17 cellular contexts compared by ENCODE assay signal in genomic region chr3:188605231-188605630, GRCh38.
DNase-seq lines count a peak whose midpoint lies in the region; ATAC-seq and TF ChIP-seq lines count a peak whose summit lies in the region.
"Had no signal": no experiment of that assay in that cellular context is flagged by ENCODE, and none has a peak within 500 bp of the region (broad histone marks: within the 10 kb centered on the region; RNA-seq: fewer than 3 reads in every experiment).

No MANE protein-coding gene starts in this region.

- H3K23ac ChIP-seq in H9 (ENCODE audit: insufficient read length, low read depth, low read length): no peak overlapping the region

- no peak overlapping the region for H2BK12ac ChIP-seq in H9 (ENCODE audit: insufficient read length, low read depth, low read length)

- H3K56ac ChIP-seq in H9 (ENCODE audit: insufficient read length, low read depth, low read length): no peak overlapping the region

- intact Hi-C loops in psoas muscle (cut with DNase I): no loop called here
- intact Hi-C loops in tibial artery (cut with DNase I; ENCODE audit: low total_unique reads): loop anchor here (10.0 kb wide), 2 partner anchors 340 to 860 kb away; partner anchors contain the start of gene BCL6

- H3K9me3 Mint-ChIP-seq in H9: peaks cover 2 to 4% of the 10 kb centered on the region in 2 experiments; a peak in 3 of 5 replicates

- H3K27ac Mint-ChIP-seq in H9: peak overlapping the region in 2 of 3 experiments; percentile 2 to 4; a peak in 1 of 7 replicates

- H3K4me1 ChIP-seq in H9 (ENCODE audit: insufficient read depth, low read length) (no peaks in the 10 kb centered on the region), psoas muscle (peaks cover 37% of the 10 kb centered on the region), tibial artery (peaks cover 0 to 79% (median 23%) of the 10 kb centered on the region in 4 donors)
- H3K4me1 ChIP-seq: BLaER1, Peyer's patch had no signal

- H3K27me3 Mint-ChIP-seq in H9 (ENCODE audit: low read depth): no peaks in the 10 kb centered on the region

- no peak overlapping the region for H4K91ac ChIP-seq in H9 (ENCODE audit: insufficient read length, low read depth, low read length)

- H3K36me3 ChIP-seq in psoas muscle (ENCODE audit: insufficient read depth in 1 of 2, low read depth in 1 of 2) (peaks cover 0 to 13% of the 10 kb centered on the region in 2 donors), tibial artery (peaks cover 15 to 17% (median 17%) of the 10 kb centered on the region in 3 donors)

- no peak overlapping the region for H3K4ac ChIP-seq in H9 (ENCODE audit: low read depth, low read length)

- H3K14ac ChIP-seq in H9 (ENCODE audit: insufficient read depth, low read length): no peak overlapping the region

- H3K4me3 Mint-ChIP-seq in H9: no peak overlapping the region
- H3K4me3 Mint-ChIP-seq: CD8-positive, alpha-beta memory T cell had no signal

- H4K5ac ChIP-seq in H9 (ENCODE audit: insufficient read length, low read depth, low read length): no peak overlapping the region

- no peak overlapping the region for H2BK5ac ChIP-seq in H9 (ENCODE audit: insufficient read length, low read length)

- no peaks in the 10 kb centered on the region for H3K23me2 ChIP-seq in H9 (ENCODE audit: insufficient read length, low read depth, low read length, poor library complexity, severe bottlenecking)

- no peak overlapping the region for H2BK20ac ChIP-seq in H9 (ENCODE audit: low read depth, low read length, poor library complexity, severe bottlenecking)

- no peaks in the 10 kb centered on the region for H3K79me1 ChIP-seq in H9 (ENCODE audit: insufficient read depth, low read depth, low read length, poor library complexity, severe bottlenecking)

- no peaks in the 10 kb centered on the region for H3K79me2 ChIP-seq in H9 (ENCODE audit: insufficient read depth, low read length)

- H2BK120ac ChIP-seq in H9 (ENCODE audit: low read depth, low read length, poor library complexity, severe bottlenecking): no peak overlapping the region

- H3K9ac ChIP-seq in H9 (ENCODE audit: extremely low read depth, insufficient read length, low read length): no peak overlapping the region
- H3K9ac ChIP-seq: BLaER1 had no signal

- no peak overlapping the region for H3T11ph ChIP-seq in H9 (ENCODE audit: low read length)

- peaks cover 4% of the 10 kb centered on the region in 2 experiments for H3K4me1 Mint-ChIP-seq in H9

- no peaks in the 10 kb centered on the region for H4K20me1 ChIP-seq in H9 (ENCODE audit: control insufficient read depth, insufficient read depth, insufficient read length)
- H4K20me1 ChIP-seq: BLaER1 had no signal

- no peak for ATAC-seq in psoas muscle
- ATAC-seq in HG02885 (IDR thresholded peaks at IDR 0.05; ENCODE audit: poor library complexity, unreplicated experiment): no peak
- ATAC-seq: HepG2 had no signal

- DNase-seq in H9: no peak
- DNase-seq in dedifferentiated amniotic fluid mesenchymal stem cell (ENCODE audit: extremely low spot score): peak; percentile 55
- no peak for DNase-seq in psoas muscle
- DNase-seq in tibial artery: no peak
- no peak for DNase-seq in NCI-H146 treated with DMSO at 0.1 percent for 48 hours (lab: John Stamatoyannopoulos, UW; ENCODE audit: unreplicated experiment)
- DNase-seq in OCI-M2 (lab: John Stamatoyannopoulos, UW; ENCODE audit: unreplicated experiment): no peak
- DNase-seq: CD8-positive, alpha-beta memory T cell; DMS79; GOT3; KG1; NCI-H1436 treated with DMSO at 0.1 percent for 48 hours; NCI-H2081 treated with DMSO at 0.1 percent for 48 hours; NCI-H510A treated with DMSO at 0.1 percent for 48 hours; Peyer's patch had no signal

- H4K8ac ChIP-seq in H9 (replicated peaks; ENCODE audit: insufficient read length, low read depth, low read length): no peak overlapping the region

- no peak overlapping the region for H2BK15ac ChIP-seq in H9 (ENCODE audit: low read depth, low read length)

- H3K9me3 ChIP-seq in H9 (ENCODE audit: control insufficient read depth, low read depth, low read length): no peaks in the 10 kb centered on the region
- peaks cover 10% of the 10 kb centered on the region for H3K9me3 ChIP-seq in psoas muscle
- H3K9me3 ChIP-seq in tibial artery: no peaks in the 10 kb centered on the region
- H3K9me3 ChIP-seq: Peyer's patch had no signal

- H3K36me3 Mint-ChIP-seq in H9 (ENCODE audit: insufficient read depth in 1 of 3, low read depth in 3 of 3): peaks cover 5 to 14% (median 11%) of the 10 kb centered on the region in 3 experiments

- no peak overlapping the region for H3K27ac ChIP-seq in H9 (ENCODE audit: insufficient read length, low read depth, low read length)
- peak overlapping the region; percentile 86 for H3K27ac ChIP-seq in psoas muscle
- peak overlapping the region; percentile 73 to 77 for H3K27ac ChIP-seq in tibial artery
- H3K27ac ChIP-seq: BLaER1, Peyer's patch had no signal

- TF ChIP-seq CTCF in H9 (conservative IDR thresholded peaks at IDR 0.05) (no peak), psoas muscle (IDR thresholded peaks at IDR 0.05) (no peak), tibial artery (IDR thresholded peaks at IDR 0.05) (no peak)

- H3K4me3 ChIP-seq in psoas muscle (no peak overlapping the region), tibial artery (no peak overlapping the region)
- H3K4me3 ChIP-seq: BLaER1, Peyer's patch had no signal

- no peak overlapping the region for H2AFZ ChIP-seq in H9 (ENCODE audit: low read length)

- no peak overlapping the region for H2AK5ac ChIP-seq in H9 (ENCODE audit: insufficient read length, low read length)

- H3K18ac ChIP-seq in H9 (ENCODE audit: insufficient read length, low read depth, low read length): no peak overlapping the region

- no peak overlapping the region for H3K4me2 ChIP-seq in H9 (ENCODE audit: insufficient read depth, insufficient read length, low read length)
- H3K4me2 ChIP-seq: BLaER1 had no signal

- H3K27me3 ChIP-seq in H9 (ENCODE audit: insufficient read depth, low read length) (no peaks in the 10 kb centered on the region), psoas muscle (ENCODE audit: insufficient read depth in 3 of 3, low read length in 2 of 3) (no peaks in the 10 kb centered on the region), tibial artery (no peaks in the 10 kb centered on the region)
- H3K27me3 ChIP-seq: BLaER1, Peyer's patch had no signal
